18 cellular contexts compared by ENCODE assay signal in the genomic region with DNA sequence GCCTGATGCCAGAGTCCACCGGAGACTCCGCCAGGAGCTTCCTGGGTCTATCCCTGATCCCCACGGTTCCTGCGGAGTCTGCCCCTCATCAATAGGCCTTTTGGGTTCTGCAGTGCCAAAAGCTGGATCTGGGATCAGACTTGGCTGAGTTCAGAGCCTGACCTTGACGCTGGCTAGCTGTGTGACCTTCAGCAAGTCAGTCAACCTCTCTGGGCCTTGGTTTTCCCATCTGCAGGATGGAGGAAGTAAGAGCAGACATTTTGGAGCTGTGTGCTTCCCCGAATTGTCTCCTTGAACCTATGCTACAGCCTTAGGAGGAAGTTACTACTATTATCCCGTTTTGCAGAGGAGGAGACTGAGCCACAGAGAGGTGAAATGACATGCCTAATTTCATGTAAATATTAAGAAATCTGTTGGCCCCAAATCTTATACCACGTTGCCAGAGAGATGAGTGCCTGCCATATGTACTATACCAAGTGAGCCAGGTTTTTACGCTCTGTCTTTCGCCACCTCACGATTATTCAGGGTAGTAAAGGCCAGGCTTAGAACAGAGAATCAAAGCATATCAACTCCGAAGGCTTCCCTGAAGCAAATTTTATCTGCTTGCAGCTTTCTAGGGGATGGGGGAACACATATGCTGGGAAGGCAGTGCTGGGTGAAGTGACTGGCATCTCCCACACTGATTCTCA.
DNase-seq lines count a peak whose midpoint lies in the region; ATAC-seq and TF ChIP-seq lines count a peak whose summit lies in the region.
"Had no signal": no experiment of that assay in that cellular context is flagged by ENCODE, and none has a peak within 500 bp of the region (broad histone marks: within the 10 kb centered on the region; RNA-seq: fewer than 3 reads in every experiment).

No MANE protein-coding gene starts in this region.

- H3K9me3 ChIP-seq in ectodermal cell (ENCODE audit: control insufficient read depth, low read length), result peaks cover 5% of the 10 kb centered on the region

- TF ChIP-seq CTCF in natural killer cell (IDR thresholded peaks at IDR 0.05) (no peak), nephron progenitor cell (IDR thresholded peaks at IDR 0.05) (no peak)

- WGBS in ectodermal cell, 2 experiments, result 89 to 91% methylated on average over 12 of the region's 12 CpGs

- H3K4me1 Mint-ChIP-seq in natural killer cell, result no peaks in the 10 kb centered on the region
- H3K4me1 Mint-ChIP-seq in natural killer cell treated with Interleukin-12 subunit alpha and Interleukin-12 subunit beta and Interleukin-15 and Interleukin-18, amount 100 ng/mL, for 72 hours (ENCODE audit: low read depth in 2 of 2), result peaks cover 0 to 2% of the 10 kb centered on the region in 2 donors
- peaks cover 82% of the 10 kb centered on the region for H3K4me1 Mint-ChIP-seq in nephron progenitor cell
- H3K4me1 Mint-ChIP-seq in activated T-helper 2 cell treated with anti-CD3 and anti-CD28 coated beads, Interferon-gamma antibody, Interleukin-2, Interleukin-4, amounts not matched to agents 10 μg/mL and 5 μg/mL and 100 μg/mL, durations not matched to agents 14 hours and 24 hours and 36 hours (ENCODE audit: low read depth), result no peaks in the 10 kb centered on the region

- peak overlapping the region; percentile 29 for H3K27ac ChIP-seq in ectodermal cell (ENCODE audit: insufficient read depth, low read depth, low read length, poor library complexity, severe bottlenecking)
- H3K27ac ChIP-seq: brain microvascular endothelial cell had no signal

- H3K27ac Mint-ChIP-seq in natural killer cell (no peak overlapping the region), nephron progenitor cell (no peak overlapping the region)
- H3K27ac Mint-ChIP-seq in natural killer cell treated with Interleukin-12 subunit alpha and Interleukin-12 subunit beta and Interleukin-15 and Interleukin-18, amount 100 ng/mL, for 72 hours, result no peak overlapping the region
- no peak overlapping the region for H3K27ac Mint-ChIP-seq in activated T-helper 2 cell treated with anti-CD3 and anti-CD28 coated beads, Interferon-gamma antibody, Interleukin-2, Interleukin-4, amounts not matched to agents 10 μg/mL and 5 μg/mL and 100 μg/mL, durations not matched to agents 14 hours and 24 hours and 36 hours
- H3K27ac Mint-ChIP-seq: CD4-positive, CD25-positive, alpha-beta regulatory T cell had no signal

- H3K27me3 ChIP-seq in ectodermal cell (ENCODE audit: control insufficient read depth, insufficient read depth, low read length, poor library complexity, severe bottlenecking), result no peaks in the 10 kb centered on the region

- H3K36me3 Mint-ChIP-seq in natural killer cell (no peaks in the 10 kb centered on the region), nephron progenitor cell (ENCODE audit: low read depth) (peaks cover 15% of the 10 kb centered on the region)
- no peaks in the 10 kb centered on the region for H3K36me3 Mint-ChIP-seq in natural killer cell treated with Interleukin-12 subunit alpha and Interleukin-12 subunit beta and Interleukin-15 and Interleukin-18, amount 100 ng/mL, for 72 hours
- no peaks in the 10 kb centered on the region for H3K36me3 Mint-ChIP-seq in activated T-helper 2 cell treated with anti-CD3 and anti-CD28 coated beads, Interferon-gamma antibody, Interleukin-2, Interleukin-4, amounts not matched to agents 10 μg/mL and 5 μg/mL and 100 μg/mL, durations not matched to agents 14 hours and 24 hours and 36 hours (ENCODE audit: low read depth)
- H3K36me3 Mint-ChIP-seq: CD4-positive, CD25-positive, alpha-beta regulatory T cell; naive B cell had no signal

- peaks cover 11 to 47% of the 10 kb centered on the region in 2 donors for H3K27me3 Mint-ChIP-seq in natural killer cell (ENCODE audit: low read depth in 2 of 2)
- peaks cover 21 to 30% of the 10 kb centered on the region in 2 donors for H3K27me3 Mint-ChIP-seq in natural killer cell treated with Interleukin-12 subunit alpha and Interleukin-12 subunit beta and Interleukin-15 and Interleukin-18, amount 100 ng/mL, for 72 hours
- H3K27me3 Mint-ChIP-seq in nephron progenitor cell (ENCODE audit: low read depth, poor library complexity), result peaks cover 13% of the 10 kb centered on the region
- H3K27me3 Mint-ChIP-seq in activated T-helper 2 cell treated with anti-CD3 and anti-CD28 coated beads, Interferon-gamma antibody, Interleukin-2, Interleukin-4, amounts not matched to agents 10 μg/mL and 5 μg/mL and 100 μg/mL, durations not matched to agents 14 hours and 24 hours and 36 hours (ENCODE audit: low read depth), result peaks cover 49% of the 10 kb centered on the region

- DNase-seq in natural killer cell, result no peak
- no peak for DNase-seq in natural killer cell treated with Interleukin-12 subunit alpha and Interleukin-12 subunit beta and Interleukin-15 and Interleukin-18, amount 100 ng/mL, for 72 hours (ENCODE audit: low spot score)
- DNase-seq in nephron progenitor cell, result no peak
- DNase-seq in NCI-H526 treated with DMSO at 0.1 percent for 48 hours (lab: John Stamatoyannopoulos, UW), result no peak
- no peak for DNase-seq in activated T-helper 2 cell treated with anti-CD3 and anti-CD28 coated beads, Interferon-gamma antibody, Interleukin-2, Interleukin-4, amounts not matched to agents 10 μg/mL and 5 μg/mL and 100 μg/mL, durations not matched to agents 14 hours and 24 hours and 36 hours (ENCODE audit: low spot score)
- no peak for DNase-seq in NK-92 treated with Interleukin-12 subunit alpha and Interleukin-12 subunit beta, amount 100 ng/mL, for 24 hours (lab: John Stamatoyannopoulos, UW)
- DNase-seq: activated naive CD4-positive, alpha-beta T cell treated with Interleukin-2 at 50 U/mL for 16 hours; brain microvascular endothelial cell; CD4-positive, CD25-positive, alpha-beta regulatory T cell; dermis blood vessel endothelial cell; DMS79 treated with DMSO at 0.1 percent for 48 hours; KG1; naive B cell; NCI-H1930; NCI-H510A; SW 1271 had no signal

- H3K4me1 ChIP-seq in ectodermal cell (ENCODE audit: control insufficient read depth, insufficient read depth, low read length), result peaks cover 18% of the 10 kb centered on the region

- H3K4me3 Mint-ChIP-seq in natural killer cell (peak overlapping the region; percentile 52), nephron progenitor cell (peak overlapping the region; percentile 59)
- H3K4me3 Mint-ChIP-seq in natural killer cell treated with Interleukin-12 subunit alpha and Interleukin-12 subunit beta and Interleukin-15 and Interleukin-18, amount 100 ng/mL, for 72 hours, result no peak overlapping the region
- no peak overlapping the region for H3K4me3 Mint-ChIP-seq in activated T-helper 2 cell treated with anti-CD3 and anti-CD28 coated beads, Interferon-gamma antibody, Interleukin-2, Interleukin-4, amounts not matched to agents 10 μg/mL and 5 μg/mL and 100 μg/mL, durations not matched to agents 14 hours and 24 hours and 36 hours (ENCODE audit: low read depth)

- no peak overlapping the region for H3K4me3 ChIP-seq in ectodermal cell (ENCODE audit: insufficient read depth, low read depth, low read length)

- intact Hi-C loops in natural killer cell (cut with micrococcal nuclease), result no loop called here
- intact Hi-C loops in activated T-helper 2 cell treated with anti-CD3 and anti-CD28 coated beads, Interferon-gamma antibody, Interleukin-2, Interleukin-4, amounts not matched to agents 10 μg/mL and 5 μg/mL and 100 μg/mL, durations not matched to agents 14 hours and 24 hours and 36 hours (cut with micrococcal nuclease), result no loop called here

- ATAC-seq in natural killer cell, result no peak
- ATAC-seq in natural killer cell treated with Interleukin-12 subunit alpha and Interleukin-12 subunit beta and Interleukin-15 and Interleukin-18, amount 100 ng/mL, for 72 hours, result no peak
- no peak for ATAC-seq in GM19397 (IDR thresholded peaks at IDR 0.05; ENCODE audit: unreplicated experiment)

- H3K9me3 Mint-ChIP-seq in natural killer cell, result no peaks in the 10 kb centered on the region
- peaks cover 3% of the 10 kb centered on the region for H3K9me3 Mint-ChIP-seq in natural killer cell treated with Interleukin-12 subunit alpha and Interleukin-12 subunit beta and Interleukin-15 and Interleukin-18, amount 100 ng/mL, for 72 hours
- peaks cover 12% of the 10 kb centered on the region for H3K9me3 Mint-ChIP-seq in nephron progenitor cell
- H3K9me3 Mint-ChIP-seq in activated T-helper 2 cell treated with anti-CD3 and anti-CD28 coated beads, Interferon-gamma antibody, Interleukin-2, Interleukin-4, amounts not matched to agents 10 μg/mL and 5 μg/mL and 100 μg/mL, durations not matched to agents 14 hours and 24 hours and 36 hours, result no peaks in the 10 kb centered on the region

- no peaks in the 10 kb centered on the region for H3K36me3 ChIP-seq in ectodermal cell (ENCODE audit: control insufficient read depth, insufficient read depth, low read length)
- H3K36me3 ChIP-seq: brain microvascular endothelial cell had no signal

Comparison
In these comparisons a context has a peak if more than half of its experiments do, and no peak if none do; other contexts are left out.
1. H3K4me3 Mint-ChIP-seq: peak in natural killer cell (single experiment) and nephron progenitor cell (single experiment); none in natural killer cell treated with Interleukin-12 subunit alpha and Interleukin-12 subunit beta and Interleukin-15 and Interleukin-18, amount 100 ng/mL, for 72 hours (single experiment) and activated T-helper 2 cell treated with anti-CD3 and anti-CD28 coated beads, Interferon-gamma antibody, Interleukin-2, Interleukin-4, amounts not matched to agents 10 μg/mL and 5 μg/mL and 100 μg/mL, durations not matched to agents 14 hours and 24 hours and 36 hours (single experiment).